Comparison of ENCODE assay signal across 8 cellular contexts in the genomic region with DNA sequence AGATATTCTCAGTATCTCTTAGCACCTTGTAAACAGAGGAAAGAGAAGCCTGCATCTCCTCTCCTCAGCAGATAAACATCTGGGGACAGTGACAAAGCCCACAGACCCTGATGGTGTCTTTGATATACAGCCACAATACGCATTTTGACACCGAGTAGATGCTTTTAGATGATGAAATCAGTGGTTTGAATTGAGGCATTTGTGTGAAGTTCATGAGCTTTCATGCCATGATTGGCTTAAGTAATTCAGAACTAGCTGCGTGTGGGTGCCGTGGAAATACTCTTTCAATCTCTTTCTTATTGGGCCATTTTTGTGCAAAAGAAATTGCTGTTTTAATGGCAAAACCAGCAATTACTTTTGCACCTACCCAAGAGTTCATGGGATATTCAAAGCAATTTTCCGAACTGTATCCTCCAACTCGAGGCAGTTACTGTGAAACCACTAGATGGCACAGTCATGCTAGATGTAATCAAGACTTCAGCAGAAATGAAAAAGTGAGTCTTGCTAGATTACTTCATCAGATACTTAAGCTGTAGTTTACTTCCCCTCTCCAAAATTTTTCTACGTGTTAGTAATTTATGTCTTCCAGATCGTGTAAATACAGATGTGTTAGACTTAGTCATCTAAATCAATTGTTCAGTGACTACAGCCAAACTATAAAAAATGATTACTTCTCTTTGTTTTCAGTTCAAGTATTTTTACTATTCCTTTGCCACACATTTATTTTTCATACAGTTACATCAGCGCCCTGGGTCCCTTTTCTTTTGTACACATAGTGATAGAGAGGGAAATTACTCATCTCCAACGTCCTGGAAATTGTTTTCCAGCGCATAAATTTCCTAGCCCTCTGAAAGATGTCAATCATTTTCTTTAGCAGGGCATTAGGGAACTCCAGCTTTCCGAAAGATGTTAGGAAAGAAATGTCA. TPM values are rescaled to one million over a fixed set of nuclear protein-coding genes. Genes with fewer than 3 reads are reported as not detected.
A peak's percentile ranks its signal among the peaks of the same experiment; 100 is the strongest.
DNase-seq lines count a peak whose midpoint lies in the region; ATAC-seq, FAIRE-seq and TF ChIP-seq lines count a peak whose summit lies in the region.

No MANE protein-coding gene starts in this region.

- no peak overlapping the region for H3K4me2 ChIP-seq in DND-41 (ENCODE audit: insufficient read depth, low read length)

- BruUV-seq in MCF 10A (replicated peaks; lab: Mats Ljungman, UMichigan): TSS peak; percentile 51

- H3K27ac Mint-ChIP-seq in MCF 10A (ENCODE audit: low read depth, unreplicated experiment): peak overlapping the region; percentile 85

- CTCF ChIA-PET in MCF 10A (lab: Yijun Ruan, JAX): interaction anchor here (0.5 to 4.0 kb wide), 41 partner anchors 9 to 596 kb away, joined by 3 to 133 read pairs (median 4); partner anchors contain the start of gene PLEKHG1

- FAIRE-seq in RCC 7860 (lab: Jason Lieb, UNC): peak; percentile 49

- H3K4me1 ChIP-seq in DND-41 (ENCODE audit: insufficient read depth, low read length): no peaks in the 10 kb centered on the region; the same call in 1 of the 2 replicates
- H3K4me1 ChIP-seq in spleen: peaks cover 0 to 20% (median 10%) of the 10 kb centered on the region in 6 donors

- no peaks in the 10 kb centered on the region for H3K9me3 Mint-ChIP-seq in MCF 10A (ENCODE audit: unreplicated experiment)

- H3K36me3 Mint-ChIP-seq in MCF 10A (ENCODE audit: insufficient read depth, unreplicated experiment): no peaks in the 10 kb centered on the region

- H3K27me3 Mint-ChIP-seq in MCF 10A (ENCODE audit: insufficient read depth, unreplicated experiment): no peaks in the 10 kb centered on the region

- no peak for TF ChIP-seq POLR2A in spleen (IDR thresholded peaks at IDR 0.05)

- no peaks in the 10 kb centered on the region for H3K79me2 ChIP-seq in DND-41 (ENCODE audit: insufficient read depth, low read length)

- no peak overlapping the region for H3K4me3 ChIP-seq in DND-41 (ENCODE audit: low read depth in 1 of 2, low read length in 2 of 2)
- H3K4me3 ChIP-seq in spleen: peak overlapping the region in 7 of 8 donors; percentile 23 to 66 (median 30)

- WGBS in spleen, 5 donors: 5 to 10% (median 8%) methylated on average over 12 of the region's 12 CpGs

- H3K36me3 ChIP-seq in DND-41 (ENCODE audit: insufficient read depth, low read length) (no peaks in the 10 kb centered on the region), spleen (no peaks in the 10 kb centered on the region)

- peaks cover 21% of the 10 kb centered on the region for H3K4me1 Mint-ChIP-seq in MCF 10A (ENCODE audit: insufficient read depth, unreplicated experiment)

- POLR2A ChIA-PET in MCF 10A (lab: Yijun Ruan, JAX): interaction anchor here (0.7 to 3.0 kb wide), 10 partner anchors 11 to 399 kb away, joined by 3 to 32 read pairs (median 3); partner anchors contain the start of gene PLEKHG1

- no peak overlapping the region for H2AFZ ChIP-seq in DND-41 (ENCODE audit: low read depth, low read length)

- H3K9me3 ChIP-seq in DND-41 (ENCODE audit: insufficient read depth, low read length, severe bottlenecking) (no peaks in the 10 kb centered on the region), spleen (no peaks in the 10 kb centered on the region)

- no peak overlapping the region for H3K9ac ChIP-seq in DND-41 (ENCODE audit: low read depth, low read length)

- peak; percentile 33 for DNase-seq in DND-41
- peak; percentile 57 for DNase-seq in HuH-7.5 (ENCODE audit: low spot score)
- DNase-seq in RCC 7860 (ENCODE audit: low spot score): peak; percentile 32
- DNase-seq in MCF 10A (ENCODE audit: unreplicated experiment): peak; percentile 84
- DNase-seq in iris pigment epithelial cell (ENCODE audit: low read depth): peak; percentile 85
- no peak for DNase-seq in spleen
- no peak for DNase-seq in activated CD8-positive, alpha-beta memory T cell treated with anti-CD3 and anti-CD28 coated beads, Interleukin-2, amount 50 U/mL, for 4 hours

- peaks cover 19% of the 10 kb centered on the region for H3K27me3 ChIP-seq in DND-41 (ENCODE audit: insufficient read depth, low read length, poor library complexity)
- H3K27me3 ChIP-seq in spleen (replicated peaks in 1 of 7): no peaks in the 10 kb centered on the region

- ATAC-seq in DND-41 (ENCODE audit: insufficient read depth, low read depth) (peak; percentile 87), GM19468 (IDR thresholded peaks at IDR 0.05; ENCODE audit: extremely low read depth, unreplicated experiment) (peak; percentile 72)

- H4K20me1 ChIP-seq in DND-41 (ENCODE audit: insufficient read depth, low read length): no peaks in the 10 kb centered on the region

- H3K4me3 Mint-ChIP-seq in MCF 10A (ENCODE audit: unreplicated experiment): peak overlapping the region; percentile 50

- intact Hi-C loops in MCF 10A (cut with micrococcal nuclease) (loop anchor here (1.0 kb wide), 5 partner anchors 182 to 448 kb away; no protein-coding TSS in a partner anchor), spleen (cut with DNase I; ENCODE audit: low total_unique reads) (loop anchor here (2.0 to 10.0 kb wide), 2 partner anchors 187 to 397 kb away; no protein-coding TSS in a partner anchor)

- TF ChIP-seq CTCF in DND-41 (IDR thresholded peaks at IDR 0.05; ENCODE audit: borderline replicate concordance, extremely low read depth, low read length, poor library complexity, severe bottlenecking): peak; percentile 72
- TF ChIP-seq CTCF in MCF 10A (IDR thresholded peaks at IDR 0.05; ENCODE audit: unreplicated experiment): peak; percentile 73
- peak; percentile 52 to 90 (median 77) for TF ChIP-seq CTCF in spleen (IDR thresholded peaks at IDR 0.05 in 8 of 11, conservative IDR thresholded peaks at IDR 0.05 in 3 of 11)

- no peak overlapping the region for H3K27ac ChIP-seq in DND-41 (ENCODE audit: low read length)
- peak overlapping the region; percentile 65 to 92 (median 82) for H3K27ac ChIP-seq in spleen

RNA-seq across cellular contexts. Expression of gene IYD, which starts 49.4 kb away (rescaled TPM):
- total RNA-seq in MCF 10A (2022): not detected in 2 replicates
- total RNA-seq in spleen: not detected
- not detected for polyA plus RNA-seq in spleen

Comparison
In these comparisons a context has a peak if more than half of its experiments do, and no peak if none do; other contexts are left out.
1. DNase-seq: peak in DND-41 (single experiment), HuH-7.5 (single experiment), RCC 7860 (single experiment), MCF 10A (single experiment) and iris pigment epithelial cell (single experiment); none in spleen (single experiment) and activated CD8-positive, alpha-beta memory T cell treated with anti-CD3 and anti-CD28 coated beads, Interleukin-2, amount 50 U/mL, for 4 hours (single experiment).
2. H3K4me3 ChIP-seq: peak in spleen (7 of 8); none in DND-41 (0 of 2).
3. Peak in every context shown above with its lines, with median percentiles within 50 percentile points of each other: CTCF ChIP-seq.